8 cellular contexts compared by ENCODE assay signal in genomic region chr9:111632051-111632450, GRCh38. TPM values are rescaled to one million over a fixed set of nuclear protein-coding genes. Genes with fewer than 3 reads are reported as not detected.
DNase-seq lines count a peak whose midpoint lies in the region; ATAC-seq and TF ChIP-seq lines count a peak whose summit lies in the region.

No MANE protein-coding gene starts in this region.

- H3K27me3 ChIP-seq in CD4-positive, CD25-positive, alpha-beta regulatory T cell (ENCODE audit: control insufficient read depth, insufficient read depth, low read length), result no peaks in the 10 kb centered on the region
- H3K27me3 ChIP-seq in MM.1S (replicated peaks; ENCODE audit: insufficient read depth, low read length), result no peaks in the 10 kb centered on the region

- peak overlapping the region; percentile 87 for H3K4me2 ChIP-seq in MM.1S (ENCODE audit: low read depth, low read length)

- peak in 1 of 3 donors; percentile 9 for DNase-seq in CD4-positive, CD25-positive, alpha-beta regulatory T cell
- no peak for DNase-seq in MM.1S
- no peak for DNase-seq in coronary artery (ENCODE audit: low spot score)
- no peak for DNase-seq in nephron progenitor cell
- DNase-seq in stimulated activated CD8-positive, alpha-beta memory T cell treated with anti-CD3 and anti-CD28 coated beads, Interleukin-4, amount 100 ng/mL, for 48 hours, result no peak

- H4K20me1 ChIP-seq in MM.1S (ENCODE audit: insufficient read depth, low read length), result peaks cover 16% of the 10 kb centered on the region; the same call in 1 of the 2 replicates

- peak overlapping the region; percentile 85 to 93 (median 86) for H3K27ac Mint-ChIP-seq in CD4-positive, CD25-positive, alpha-beta regulatory T cell
- H3K27ac Mint-ChIP-seq in nephron progenitor cell, result no peak overlapping the region

- 0 out of 2 replicates have a peak, but pooled peaks cover 5% of the 10 kb centered on the region for H3F3A ChIP-seq in MM.1S (ENCODE audit: insufficient read depth, low read length)

- TF ChIP-seq CTCF in MM.1S (IDR thresholded peaks at IDR 0.05; ENCODE audit: low read length), result no peak
- TF ChIP-seq CTCF in coronary artery (IDR thresholded peaks at IDR 0.05), result no peak
- TF ChIP-seq CTCF in nephron progenitor cell (IDR thresholded peaks at IDR 0.05), result no peak

- no peaks in the 10 kb centered on the region for H3K9me3 ChIP-seq in CD4-positive, CD25-positive, alpha-beta regulatory T cell (ENCODE audit: control insufficient read depth in 2 of 2, low read length in 2 of 2)
- no peaks in the 10 kb centered on the region for H3K9me3 ChIP-seq in MM.1S (replicated peaks; ENCODE audit: insufficient read depth, low read length)

- H3K79me2 ChIP-seq in MM.1S (ENCODE audit: low read length), result peaks cover 56% of the 10 kb centered on the region

- peaks cover 22% of the 10 kb centered on the region for H3K4me1 ChIP-seq in CD4-positive, CD25-positive, alpha-beta regulatory T cell (ENCODE audit: control insufficient read depth, insufficient read depth, low read length, poor library complexity, severe bottlenecking)
- peaks cover 5% of the 10 kb centered on the region; the same call in 1 of the 2 replicates for H3K4me1 ChIP-seq in MM.1S (ENCODE audit: low read length)

- peak overlapping the region; percentile 89 to 94 (median 92) for H3K4me3 Mint-ChIP-seq in CD4-positive, CD25-positive, alpha-beta regulatory T cell
- peak overlapping the region; percentile 94 for H3K4me3 Mint-ChIP-seq in nephron progenitor cell

- H3K9ac ChIP-seq in MM.1S (ENCODE audit: low read length), result peak overlapping the region; percentile 86

- no peak for ATAC-seq in CD4-positive, CD25-positive, alpha-beta regulatory T cell (ENCODE audit: low read depth in 2 of 2)
- ATAC-seq in HG02763 (IDR thresholded peaks at IDR 0.05; ENCODE audit: unreplicated experiment), result no peak
- ATAC-seq in GM18909 (IDR thresholded peaks at IDR 0.05; ENCODE audit: poor library complexity, unreplicated experiment), result no peak
- no peak for ATAC-seq in HG03432 (IDR thresholded peaks at IDR 0.05; ENCODE audit: unreplicated experiment)

- H3K4me1 Mint-ChIP-seq in CD4-positive, CD25-positive, alpha-beta regulatory T cell, result peaks cover 26 to 52% (median 41%) of the 10 kb centered on the region in 4 donors
- peaks cover 29% of the 10 kb centered on the region for H3K4me1 Mint-ChIP-seq in nephron progenitor cell

- H3K27ac ChIP-seq in CD4-positive, CD25-positive, alpha-beta regulatory T cell (ENCODE audit: insufficient read depth, low read length, poor library complexity, severe bottlenecking), result no peak overlapping the region
- H3K27ac ChIP-seq in MM.1S (ENCODE audit: low read length) (peak overlapping the region; percentile 62; the same call in 1 of the 2 replicates), coronary artery (peak overlapping the region; percentile 76 to 95)

- H3K27me3 Mint-ChIP-seq in CD4-positive, CD25-positive, alpha-beta regulatory T cell, result peaks cover 11% of the 10 kb centered on the region
- no peaks in the 10 kb centered on the region for H3K27me3 Mint-ChIP-seq in nephron progenitor cell (ENCODE audit: low read depth, poor library complexity)

- no peaks in the 10 kb centered on the region for H3K9me2 ChIP-seq in MM.1S (replicated peaks; ENCODE audit: insufficient read depth, low read length)

- peak overlapping the region; percentile 52 for H2AFZ ChIP-seq in MM.1S (ENCODE audit: low read length)

- H3K9me3 Mint-ChIP-seq in CD4-positive, CD25-positive, alpha-beta regulatory T cell, result no peaks in the 10 kb centered on the region
- no peaks in the 10 kb centered on the region for H3K9me3 Mint-ChIP-seq in nephron progenitor cell

- peaks cover 10% of the 10 kb centered on the region for H3K36me3 Mint-ChIP-seq in CD4-positive, CD25-positive, alpha-beta regulatory T cell
- peaks cover 21% of the 10 kb centered on the region for H3K36me3 Mint-ChIP-seq in nephron progenitor cell (ENCODE audit: low read depth)

- H3K36me3 ChIP-seq in CD4-positive, CD25-positive, alpha-beta regulatory T cell (ENCODE audit: control insufficient read depth, insufficient read depth, low read length), result no peaks in the 10 kb centered on the region
- no peaks in the 10 kb centered on the region for H3K36me3 ChIP-seq in MM.1S (replicated peaks; ENCODE audit: insufficient read depth, low read length)

- peak overlapping the region; percentile 74 for H3K4me3 ChIP-seq in CD4-positive, CD25-positive, alpha-beta regulatory T cell (ENCODE audit: low read depth, low read length)
- peak overlapping the region; percentile 95 for H3K4me3 ChIP-seq in MM.1S (ENCODE audit: low read length)
- H3K4me3 ChIP-seq in coronary artery, result peak overlapping the region; percentile 95

RNA-seq across cellular contexts. Expression of gene DNAJC25, which starts 0.9 kb away (rescaled TPM):
- 2.9 TPM for total RNA-seq in CD4-positive, CD25-positive, alpha-beta regulatory T cell
- polyA plus RNA-seq in CD4-positive, CD25-positive, alpha-beta regulatory T cell, result 1 to 10 TPM; 1.3 to 3.0 (median 2.3) TPM

RNA-seq across cellular contexts. Expression of gene GNG10, which starts 29.4 kb away (rescaled TPM):
- 11.1 TPM for total RNA-seq in CD4-positive, CD25-positive, alpha-beta regulatory T cell
- polyA plus RNA-seq in CD4-positive, CD25-positive, alpha-beta regulatory T cell, result 10 to 100 TPM; 29.2 to 50.6 (median 35.1) TPM

RNA-seq across cellular contexts. Expression of gene PTGR1, which starts 32.6 kb away (rescaled TPM):
- total RNA-seq in CD4-positive, CD25-positive, alpha-beta regulatory T cell, result not detected
- under 1 TPM in 1 of 4 donors, not detected in 3; 0.32 TPM for polyA plus RNA-seq in CD4-positive, CD25-positive, alpha-beta regulatory T cell
